Comparison of ENCODE assay signal across 21 cellular contexts in genomic region chr14:103732868-103733626, GRCh38. TPM values are rescaled to one million over a fixed set of nuclear protein-coding genes. Genes with fewer than 3 reads are reported as not detected.
DNase-seq lines count a peak whose midpoint lies in the region; ATAC-seq and TF ChIP-seq lines count a peak whose summit lies in the region.
"Had no signal": no experiment of that assay in that cellular context is flagged by ENCODE, and none has a peak within 500 bp of the region (broad histone marks: within the 10 kb centered on the region; RNA-seq: fewer than 3 reads in every experiment).

No MANE protein-coding gene starts in this region.

- CTCF ChIA-PET in activated naive CD4-positive, alpha-beta T cell treated with anti-CD3 and anti-CD28 coated beads for 36 hours (lab: Charles Lee): no interaction called here

- peaks cover 6% of the 10 kb centered on the region for H3K79me2 ChIP-seq in smooth muscle cell (ENCODE audit: low read depth)

- peak overlapping the region; percentile 96 for H3K27ac ChIP-seq in VCaP
- H3K27ac ChIP-seq in gastroesophageal sphincter: peak overlapping the region in 3 of 4 donors; percentile 8 to 93 (median 20)
- H3K27ac ChIP-seq in smooth muscle cell (ENCODE audit: low read depth): peak overlapping the region; percentile 67
- H3K27ac ChIP-seq: colonic mucosa, neutrophil, vagina had no signal

- H3K9me3 ChIP-seq in gastroesophageal sphincter (no peaks in the 10 kb centered on the region), smooth muscle cell (replicated peaks; ENCODE audit: low read depth) (no peaks in the 10 kb centered on the region)
- H3K9me3 ChIP-seq: colonic mucosa, neutrophil, vagina had no signal

- no peak for ATAC-seq in activated naive CD4-positive, alpha-beta T cell treated with anti-CD3 and anti-CD28 coated beads, Interleukin-2, amount 50 U/mL, for 72 hours
- no peak for ATAC-seq in gastroesophageal sphincter
- no peak for ATAC-seq in activated T-cell treated with anti-CD3 and anti-CD28 coated beads, Interleukin-2, amount 50 U/mL, for 72 hours (replicated peaks in 1 of 2)

- H3K27ac Mint-ChIP-seq in activated naive CD4-positive, alpha-beta T cell treated with anti-CD3 and anti-CD28 coated beads, Interleukin-2, amount 50 U/mL, for 72 hours: peak overlapping the region; percentile 66 to 85
- H3K27ac Mint-ChIP-seq in activated naive CD4-positive, alpha-beta T cell treated with anti-CD3 and anti-CD28 coated beads for 36 hours: no peak overlapping the region
- no peak overlapping the region for H3K27ac Mint-ChIP-seq in activated T-cell treated with anti-CD3 and anti-CD28 coated beads, Interleukin-2, amount 50 U/mL, for 72 hours
- H3K27ac Mint-ChIP-seq: activated naive CD4-positive, alpha-beta T cell treated with anti-CD3 and anti-CD28 coated beads, Interleukin-2, amount 50 U/mL, for 24 hours; B cell had no signal

- no peak overlapping the region for H3K4me3 ChIP-seq in gastroesophageal sphincter
- no peak overlapping the region for H3K4me3 ChIP-seq in smooth muscle cell
- H3K4me3 ChIP-seq: colonic mucosa, vagina had no signal

- TF ChIP-seq EP300 in gastroesophageal sphincter (IDR thresholded peaks at IDR 0.05): no peak

- no peaks in the 10 kb centered on the region for H3K9me3 Mint-ChIP-seq in activated naive CD4-positive, alpha-beta T cell treated with anti-CD3 and anti-CD28 coated beads, Interleukin-2, amount 50 U/mL, for 72 hours
- H3K9me3 Mint-ChIP-seq in activated naive CD4-positive, alpha-beta T cell treated with anti-CD3 and anti-CD28 coated beads for 36 hours: no peaks in the 10 kb centered on the region
- H3K9me3 Mint-ChIP-seq in activated T-cell treated with anti-CD3 and anti-CD28 coated beads, Interleukin-2, amount 50 U/mL, for 72 hours: no peaks in the 10 kb centered on the region
- H3K9me3 Mint-ChIP-seq: activated naive CD4-positive, alpha-beta T cell treated with anti-CD3 and anti-CD28 coated beads, Interleukin-2, amount 50 U/mL, for 24 hours; immature natural killer cell had no signal

- no peak overlapping the region for H3K4me2 ChIP-seq in smooth muscle cell

- H3K27me3 ChIP-seq in gastroesophageal sphincter: no peaks in the 10 kb centered on the region
- no peaks in the 10 kb centered on the region for H3K27me3 ChIP-seq in smooth muscle cell (ENCODE audit: low read depth)
- H3K27me3 ChIP-seq: colonic mucosa, neutrophil, vagina had no signal

- H4K20me1 ChIP-seq in smooth muscle cell (ENCODE audit: low read depth): peaks cover 31% of the 10 kb centered on the region

- H3K9ac ChIP-seq in smooth muscle cell (ENCODE audit: low read depth): no peak overlapping the region

- no peak overlapping the region for H2AFZ ChIP-seq in smooth muscle cell (ENCODE audit: low read depth)

- H3K36me3 Mint-ChIP-seq in activated naive CD4-positive, alpha-beta T cell treated with anti-CD3 and anti-CD28 coated beads, Interleukin-2, amount 50 U/mL, for 72 hours: no peaks in the 10 kb centered on the region
- peaks cover 2% of the 10 kb centered on the region for H3K36me3 Mint-ChIP-seq in activated naive CD4-positive, alpha-beta T cell treated with anti-CD3 and anti-CD28 coated beads for 36 hours (ENCODE audit: low read depth)
- H3K36me3 Mint-ChIP-seq in activated T-cell treated with anti-CD3 and anti-CD28 coated beads, Interleukin-2, amount 50 U/mL, for 72 hours (ENCODE audit: insufficient read depth in 2 of 2): peaks cover 0 to 2% of the 10 kb centered on the region in 2 donors
- H3K36me3 Mint-ChIP-seq: activated naive CD4-positive, alpha-beta T cell treated with anti-CD3 and anti-CD28 coated beads, Interleukin-2, amount 50 U/mL, for 24 hours had no signal

- TF ChIP-seq POLR2A in gastroesophageal sphincter (IDR thresholded peaks at IDR 0.05): no peak

- H3K4me1 ChIP-seq in gastroesophageal sphincter: peaks cover 8 to 100% (median 28%) of the 10 kb centered on the region in 3 donors
- no peaks in the 10 kb centered on the region for H3K4me1 ChIP-seq in smooth muscle cell (ENCODE audit: low read depth)
- H3K4me1 ChIP-seq: colonic mucosa had no signal

- no peaks in the 10 kb centered on the region for H3K4me1 Mint-ChIP-seq in activated naive CD4-positive, alpha-beta T cell treated with anti-CD3 and anti-CD28 coated beads for 36 hours (ENCODE audit: low read depth)
- H3K4me1 Mint-ChIP-seq in activated T-cell treated with anti-CD3 and anti-CD28 coated beads, Interleukin-2, amount 50 U/mL, for 72 hours (ENCODE audit: low read depth): no peaks in the 10 kb centered on the region
- H3K4me1 Mint-ChIP-seq: activated naive CD4-positive, alpha-beta T cell treated with anti-CD3 and anti-CD28 coated beads, Interleukin-2, amount 50 U/mL, for 24 hours; B cell; immature natural killer cell had no signal

- TF ChIP-seq CTCF in VCaP (conservative IDR thresholded peaks at IDR 0.05) (no peak), gastroesophageal sphincter (IDR thresholded peaks at IDR 0.05) (no peak), smooth muscle cell (IDR thresholded peaks at IDR 0.05; ENCODE audit: borderline replicate concordance, insufficient read depth, poor library complexity, severe bottlenecking) (no peak)

- peaks cover 0 to 74% of the 10 kb centered on the region in 2 donors for H3K36me3 ChIP-seq in gastroesophageal sphincter
- no peaks in the 10 kb centered on the region for H3K36me3 ChIP-seq in smooth muscle cell (ENCODE audit: low read depth)

- no peaks in the 10 kb centered on the region for H3F3A ChIP-seq in smooth muscle cell (ENCODE audit: low read depth)

- 82 to 86% methylated on average over 1 to 3 of the region's 9 CpGs for WGBS in gastroesophageal sphincter (ENCODE audit: low coverage in 1 of 2), 2 donors
- 61% methylated on average over 9 of the region's 9 CpGs for WGBS in smooth muscle cell (ENCODE audit: low lambda C conversion rate)

- intact Hi-C loops in activated naive CD4-positive, alpha-beta T cell treated with anti-CD3 and anti-CD28 coated beads for 36 hours (cut with micrococcal nuclease): no loop called here

- no peak overlapping the region for H3K4me3 Mint-ChIP-seq in activated naive CD4-positive, alpha-beta T cell treated with anti-CD3 and anti-CD28 coated beads for 36 hours
- H3K4me3 Mint-ChIP-seq in activated T-cell treated with anti-CD3 and anti-CD28 coated beads, Interleukin-2, amount 50 U/mL, for 72 hours: no peak overlapping the region
- H3K4me3 Mint-ChIP-seq: activated naive CD4-positive, alpha-beta T cell treated with anti-CD3 and anti-CD28 coated beads, Interleukin-2, amount 50 U/mL, for 24 hours; B cell; immature natural killer cell had no signal

- DNase-seq in activated naive CD4-positive, alpha-beta T cell treated with anti-CD3 and anti-CD28 coated beads, Interleukin-2, amount 50 U/mL, for 72 hours (ENCODE audit: low spot score in 2 of 2): no peak
- DNase-seq in activated naive CD4-positive, alpha-beta T cell treated with anti-CD3 and anti-CD28 coated beads for 36 hours: no peak
- DNase-seq in smooth muscle cell (lab: John Stamatoyannopoulos, UW; ENCODE audit: unreplicated experiment) (no peak), NCI-H82 (lab: John Stamatoyannopoulos, UW) (no peak)
- DNase-seq in activated effector memory CD4-positive, alpha-beta T cell treated with Interleukin-2 at 50 U/mL for 16 hours: no peak
- no peak for DNase-seq in activated T-cell treated with anti-CD3 and anti-CD28 coated beads, Interleukin-2, amount 50 U/mL, for 72 hours
- DNase-seq: activated CD4-positive, CD25-positive, alpha-beta regulatory T cell; activated CD8-positive, alpha-beta memory T cell treated with anti-CD3 and anti-CD28 coated beads for 24 hours; activated T-cell treated with anti-CD3 and anti-CD28 coated beads, Interleukin-2, amount 50 U/mL, for 48 hours; colonic mucosa; DND-41; immature natural killer cell; NCI-H1417; retina; stimulated activated CD8-positive, alpha-beta memory T cell treated with anti-CD3 and anti-CD28 coated beads, Interleukin-4, amount 100 ng/mL, for 48 hours had no signal

- no peaks in the 10 kb centered on the region for H3K27me3 Mint-ChIP-seq in activated naive CD4-positive, alpha-beta T cell treated with anti-CD3 and anti-CD28 coated beads for 36 hours (ENCODE audit: low read depth)
- H3K27me3 Mint-ChIP-seq in activated T-cell treated with anti-CD3 and anti-CD28 coated beads, Interleukin-2, amount 50 U/mL, for 72 hours (ENCODE audit: low read depth): no peaks in the 10 kb centered on the region
- H3K27me3 Mint-ChIP-seq: activated naive CD4-positive, alpha-beta T cell treated with anti-CD3 and anti-CD28 coated beads, Interleukin-2, amount 50 U/mL, for 24 hours; B cell had no signal

RNA-seq across cellular contexts. Expression of gene ZFYVE21, which starts 17.4 kb away (rescaled TPM):
- total RNA-seq in activated naive CD4-positive, alpha-beta T cell treated with anti-CD3 and anti-CD28 coated beads, Interleukin-2, amount 50 U/mL, for 72 hours: 10 to 100 TPM; 15.3 to 16.4 TPM
- 10 to 100 TPM in 1 of 2 experiments, 1 to 10 TPM in 1; 9.1 to 10.4 TPM for total RNA-seq in activated naive CD4-positive, alpha-beta T cell treated with anti-CD3 and anti-CD28 coated beads for 36 hours
- 100 to 1,000 TPM; 128 to 268 (median 205) TPM for total RNA-seq in gastroesophageal sphincter
- total RNA-seq in smooth muscle cell: 33.9 and 42.6 TPM in 2 replicates
- 41.5 and 55.9 TPM in 2 replicates for polyA plus RNA-seq in smooth muscle cell
- 10 to 100 TPM; 11.6 to 15.7 TPM for total RNA-seq in activated T-cell treated with anti-CD3 and anti-CD28 coated beads, Interleukin-2, amount 50 U/mL, for 72 hours

RNA-seq across cellular contexts. Expression of gene XRCC3, which starts 17.8 kb away (rescaled TPM):
- total RNA-seq in activated naive CD4-positive, alpha-beta T cell treated with anti-CD3 and anti-CD28 coated beads, Interleukin-2, amount 50 U/mL, for 72 hours: 10 to 100 TPM; 45.8 to 46.4 TPM
- 10 to 100 TPM; 49.0 to 50.4 TPM for total RNA-seq in activated naive CD4-positive, alpha-beta T cell treated with anti-CD3 and anti-CD28 coated beads for 36 hours
- total RNA-seq in gastroesophageal sphincter (1 to 10 TPM; 1.2 to 7.8 (median 3.6) TPM), smooth muscle cell (4.9 and 10.5 TPM in 2 replicates)
- 8.3 and 10.0 TPM in 2 replicates for polyA plus RNA-seq in smooth muscle cell
- total RNA-seq in activated T-cell treated with anti-CD3 and anti-CD28 coated beads, Interleukin-2, amount 50 U/mL, for 72 hours: 10 to 100 TPM; 31.5 to 47.4 TPM

Comparison
In these comparisons a context has a peak if more than half of its experiments do, and no peak if none do; other contexts are left out.
1. H3K27ac Mint-ChIP-seq: peak in activated naive CD4-positive, alpha-beta T cell treated with anti-CD3 and anti-CD28 coated beads, Interleukin-2, amount 50 U/mL, for 72 hours (2 of 2); none in activated naive CD4-positive, alpha-beta T cell treated with anti-CD3 and anti-CD28 coated beads for 36 hours (single experiment) and activated T-cell treated with anti-CD3 and anti-CD28 coated beads, Interleukin-2, amount 50 U/mL, for 72 hours (single experiment).
2. H3K27ac ChIP-seq: peak in every context shown above with its lines; median percentile 96 in VCaP; 67 in smooth muscle cell; 20 in gastroesophageal sphincter.